Comparison of ENCODE assay signal across 2 cellular contexts in genomic region chr14:103282932-103283331, GRCh38.
TF ChIP-seq lines count a peak whose summit lies in the region.

No MANE protein-coding gene starts in this region.

TF ChIP-seq in HepG2, 621 proteins besides CTCF, POLR2A, EP300 and RAD21:
- TF ChIP-seq SOX5 (CRISPR knock-in tag; IDR thresholded peaks at IDR 0.05; ENCODE audit: borderline replicate concordance), result no peak
- no peak for TF ChIP-seq ZNF124 (CRISPR knock-in tag; IDR thresholded peaks at IDR 0.05)
- TF ChIP-seq KAT2B (IDR thresholded peaks at IDR 0.05; ENCODE audit: borderline replicate concordance, low read depth, low read length), result no peak
- TF ChIP-seq MBNL3 (CRISPR knock-in tag; conservative IDR thresholded peaks at IDR 0.05), result no peak
- TF ChIP-seq ZNF562 (CRISPR knock-in tag; IDR thresholded peaks at IDR 0.05; ENCODE audit: borderline replicate concordance), result no peak
- TF ChIP-seq MIXL1 (CRISPR knock-in tag; IDR thresholded peaks at IDR 0.05), result no peak
- no peak for TF ChIP-seq AGO2 (optimal IDR thresholded peaks at IDR 0.05; ENCODE audit: low read depth, low read length)

TF ChIP-seq in H1, 55 proteins besides CTCF, POLR2A, EP300 and RAD21:
- TF ChIP-seq ASH2L (IDR thresholded peaks at IDR 0.05; ENCODE audit: low read length) (no peak), HDAC2 (IDR thresholded peaks at IDR 0.05; ENCODE audit: borderline replicate concordance in 1 of 2, low read depth in 2 of 2, low read length in 2 of 2) (no peak), CHD1 (IDR thresholded peaks at IDR 0.05; ENCODE audit: low read depth, low read length) (no peak), MAFK (IDR thresholded peaks at IDR 0.05; ENCODE audit: low read depth, low read length) (no peak), CHD7 (IDR thresholded peaks at IDR 0.05; ENCODE audit: insufficient replicate concordance, low read length) (no peak), MAX (IDR thresholded peaks at IDR 0.05) (no peak), NANOG (IDR thresholded peaks at IDR 0.05; ENCODE audit: insufficient read depth, low read depth, low read length, poor library complexity, severe bottlenecking) (no peak), SIX5 (IDR thresholded peaks at IDR 0.05; ENCODE audit: low read depth, low read length) (no peak), CEBPB (IDR thresholded peaks at IDR 0.05; ENCODE audit: low read depth, low read length) (no peak), FOSL1 (IDR thresholded peaks at IDR 0.05; ENCODE audit: insufficient read depth, low read depth, low read length) (no peak)
